In the genomic region with DNA sequence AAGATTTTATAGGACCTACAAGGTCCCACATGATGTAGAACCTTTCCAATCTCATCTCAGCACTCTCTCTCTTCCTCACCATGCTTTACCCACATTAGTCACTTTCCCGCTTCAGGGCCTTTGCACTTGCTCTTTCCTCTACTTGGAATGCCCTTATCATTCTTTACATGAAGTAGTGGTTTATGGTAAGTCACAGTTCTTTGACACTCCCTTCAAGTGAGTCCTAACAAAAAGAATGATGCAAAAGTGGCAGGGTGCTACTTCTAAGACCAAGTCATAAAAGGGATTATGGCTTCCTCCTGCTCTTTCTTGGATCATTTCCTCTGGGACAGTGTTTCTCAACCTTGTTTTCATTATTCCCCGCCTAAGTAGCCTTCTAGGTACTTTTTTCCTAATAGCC, we compare ENCODE assay signal across 24 cellular contexts. TPM values are rescaled to one million over a fixed set of nuclear protein-coding genes. Genes with fewer than 3 reads are reported as not detected.
A peak's percentile ranks its signal among the peaks of the same experiment; 100 is the strongest.
DNase-seq lines count a peak whose midpoint lies in the region; ATAC-seq and TF ChIP-seq lines count a peak whose summit lies in the region.
"Had no signal": no experiment of that assay in that cellular context is flagged by ENCODE, and none has a peak within 500 bp of the region (broad histone marks: within the 10 kb centered on the region; RNA-seq: fewer than 3 reads in every experiment).

No MANE protein-coding gene starts in this region.

- ATAC-seq in IMR-90 (ENCODE audit: low read depth): no peak
- ATAC-seq: HCT116 had no signal

- H2AK5ac ChIP-seq in IMR-90 (ENCODE audit: low read depth, low read length): no peak overlapping the region

- H3K79me1 ChIP-seq in IMR-90 (ENCODE audit: low read depth in 1 of 2, low read length in 2 of 2): peaks cover 30 to 49% of the 10 kb centered on the region in 2 experiments

- no peak overlapping the region for H3K14ac ChIP-seq in IMR-90 (replicated peaks; ENCODE audit: low read depth, low read length)

- dilution Hi-C loops in IMR-90 (cut with HindIII; ENCODE audit: low sequenced_read_pairs, unreplicated experiment): no loop called here

- no peak for TF ChIP-seq CTCF in IMR-90 (conservative IDR thresholded peaks at IDR 0.05; ENCODE audit: low read depth, low read length)
- no peak for TF ChIP-seq CTCF in brain microvascular endothelial cell (IDR thresholded peaks at IDR 0.05; ENCODE audit: low read depth, low read length, missing control alignments)
- no peak for TF ChIP-seq CTCF in fibroblast of villous mesenchyme (IDR thresholded peaks at IDR 0.05; ENCODE audit: insufficient read depth, low read depth, low read length)
- TF ChIP-seq CTCF in BE2C (IDR thresholded peaks at IDR 0.05; ENCODE audit: low read depth, low read length): no peak
- TF ChIP-seq CTCF in sigmoid colon (IDR thresholded peaks at IDR 0.05): no peak
- no peak for TF ChIP-seq CTCF in left ventricle myocardium inferior (IDR thresholded peaks at IDR 0.05; ENCODE audit: borderline replicate concordance)

- H3K4me1 ChIP-seq in IMR-90 (ENCODE audit: control insufficient read depth, insufficient read depth, low read length) (no peaks in the 10 kb centered on the region), BE2C (no peaks in the 10 kb centered on the region), sigmoid colon (peaks cover 0 to 32% (median 18%) of the 10 kb centered on the region in 4 donors), left ventricle myocardium inferior (peaks cover 27% of the 10 kb centered on the region)

- H3K9me3 ChIP-seq in IMR-90 (ENCODE audit: control insufficient read depth, insufficient read depth, low read length) (no peaks in the 10 kb centered on the region; the same call in 1 of the 2 replicates), BE2C (no peaks in the 10 kb centered on the region), sigmoid colon (no peaks in the 10 kb centered on the region), left ventricle myocardium inferior (replicated peaks) (no peaks in the 10 kb centered on the region)
- H3K9me3 ChIP-seq: esophagus squamous epithelium, SK-N-SH had no signal

- no TSS peak for BruUV-seq in IMR-90 (replicated peaks; lab: Mats Ljungman, UMichigan)

- H3K23ac ChIP-seq in IMR-90 (ENCODE audit: low read depth, low read length): no peak overlapping the region

- TF ChIP-seq EP300 in sigmoid colon (IDR thresholded peaks at IDR 0.05): no peak

- DNase-seq in Daoy (ENCODE audit: low read depth) (peak; percentile 37), IMR-90 (peak; percentile 18), brain microvascular endothelial cell (peak; percentile 6), fibroblast of villous mesenchyme (ENCODE audit: low read depth) (peak; percentile 36), BE2C (no peak), SW480 (ENCODE audit: low spot score) (no peak), sigmoid colon (no peak), left ventricle myocardium inferior (no peak)
- DNase-seq: activated B cell treated with CpG ODN at 0.5 μM for 24 hours; activated CD4-positive, alpha-beta memory T cell treated with anti-CD3 and anti-CD28 coated beads for 36 hours; activated CD8-positive, alpha-beta memory T cell treated with anti-CD3 and anti-CD28 coated beads, Interleukin-2, amount 50 U/mL, for 48 hours; activated effector memory CD4-positive, alpha-beta T cell treated with anti-CD3 and anti-CD28 coated beads, Interleukin-2, amount 50 U/mL, for 16 hours; EL; esophagus squamous epithelium; glutamatergic neuron; mammary epithelial cell; NCI-H1092 treated with DMSO at 0.1 percent for 48 hours; NCI-H1930; NCI-H2227 treated with DMSO at 0.1 percent for 48 hours; SK-N-SH; stimulated activated CD4-positive, alpha-beta T cell treated with anti-CD3 and anti-CD28 coated beads, Interleukin-1b, Interleukin-23, amount 100 ng/mL, for 48 hours had no signal

- H2BK15ac ChIP-seq in IMR-90 (ENCODE audit: low read depth, low read length): no peak overlapping the region

- H3K4ac ChIP-seq in IMR-90 (ENCODE audit: low read depth, low read length): no peak overlapping the region

- H2AFZ ChIP-seq in IMR-90 (replicated peaks; ENCODE audit: low read length, poor library complexity): no peak overlapping the region

- TF ChIP-seq POLR2A in IMR-90 (IDR thresholded peaks at IDR 0.05; ENCODE audit: low read depth, low read length) (no peak), sigmoid colon (IDR thresholded peaks at IDR 0.05) (no peak)

- H2AK9ac ChIP-seq in IMR-90 (replicated peaks; ENCODE audit: low read depth, low read length, poor library complexity): no peak overlapping the region

- in situ Hi-C loops in IMR-90 (cut with MboI; ENCODE audit: low sequenced_read_pairs) (loop anchor here (25.0 kb wide), 1 partner anchor 256 kb away; no protein-coding TSS in a partner anchor), brain microvascular endothelial cell (cut with HindIII; ENCODE audit: low pct_ligation_motif_present, low sequenced_read_pairs) (no loop called here)

- H3K9ac ChIP-seq in IMR-90 (ENCODE audit: low read depth, low read length): no peak overlapping the region
- H3K9ac ChIP-seq: BLaER1 treated with 17β-estradiol and CSF1 and Interleukin-3, amounts not matched to agents 10 nM and 100 nM; SK-N-SH had no signal

- no peak overlapping the region for H2BK20ac ChIP-seq in IMR-90 (ENCODE audit: low read depth, low read length)

- H4K5ac ChIP-seq in IMR-90 (ENCODE audit: low read depth, low read length): no peak overlapping the region

- no peak overlapping the region for H4K8ac ChIP-seq in IMR-90 (ENCODE audit: low read depth in 2 of 2, low read length in 2 of 2)

- no peak overlapping the region for H3K18ac ChIP-seq in IMR-90 (ENCODE audit: low read depth, low read length)

- H3K27me3 ChIP-seq in IMR-90 (ENCODE audit: control insufficient read depth, insufficient read depth, low read length): no peaks in the 10 kb centered on the region
- H3K27me3 ChIP-seq in brain microvascular endothelial cell (replicated peaks): no peaks in the 10 kb centered on the region
- no peaks in the 10 kb centered on the region for H3K27me3 ChIP-seq in BE2C
- no peaks in the 10 kb centered on the region for H3K27me3 ChIP-seq in sigmoid colon
- no peaks in the 10 kb centered on the region for H3K27me3 ChIP-seq in left ventricle myocardium inferior (ENCODE audit: low read depth)
- H3K27me3 ChIP-seq: BLaER1 treated with 17β-estradiol and CSF1 and Interleukin-3, amounts not matched to agents 10 nM and 100 nM; esophagus squamous epithelium had no signal

- H3K56ac ChIP-seq in IMR-90 (ENCODE audit: extremely low read depth, insufficient read depth, low read length): no peak overlapping the region

- no peak overlapping the region for H3K4me2 ChIP-seq in IMR-90 (ENCODE audit: low read depth, low read length)
- H3K4me2 ChIP-seq: BLaER1 treated with 17β-estradiol and CSF1 and Interleukin-3, amounts not matched to agents 10 nM and 100 nM; SK-N-SH had no signal

- CTCF ChIA-PET in IMR-90 (lab: Yijun Ruan, JAX): no interaction called here

- no peak overlapping the region for H2BK5ac ChIP-seq in IMR-90 (ENCODE audit: low read depth, low read length, poor library complexity, severe bottlenecking)

- H3K36me3 ChIP-seq in IMR-90 (ENCODE audit: control insufficient read depth, insufficient read depth, low read length): peaks cover 3% of the 10 kb centered on the region
- peaks cover 7% of the 10 kb centered on the region for H3K36me3 ChIP-seq in brain microvascular endothelial cell (replicated peaks)
- no peaks in the 10 kb centered on the region for H3K36me3 ChIP-seq in BE2C
- H3K36me3 ChIP-seq in sigmoid colon: peaks cover 0 to 26% (median 5%) of the 10 kb centered on the region in 4 donors
- H3K36me3 ChIP-seq in left ventricle myocardium inferior: peaks cover 30% of the 10 kb centered on the region

- no CpG with 5 or more reads among the region's 2 CpGs for WGBS in IMR-90 (ENCODE audit: extremely low coverage in 2 of 2, insufficient read length in 1 of 2), 2 experiments
- WGBS in sigmoid colon, 2 donors: 33 to 87% methylated on average over 2 of the region's 2 CpGs

- no peaks in the 10 kb centered on the region; the same call in 1 of the 2 replicates for H4K20me1 ChIP-seq in IMR-90 (ENCODE audit: insufficient read depth, low read length)

- H3K4me3 ChIP-seq in IMR-90 (ENCODE audit: insufficient read depth, low read depth, low read length) (no peak overlapping the region), brain microvascular endothelial cell (ENCODE audit: low read depth, low read length) (no peak overlapping the region), fibroblast of villous mesenchyme (ENCODE audit: low read depth, low read length) (no peak overlapping the region), BE2C (ENCODE audit: low read depth, low read length) (no peak overlapping the region), sigmoid colon (no peak overlapping the region), left ventricle myocardium inferior (no peak overlapping the region)
- H3K4me3 ChIP-seq: BLaER1 treated with 17β-estradiol and CSF1 and Interleukin-3, amounts not matched to agents 10 nM and 100 nM; esophagus squamous epithelium; skin epidermis had no signal

- intact Hi-C loops in IMR-90 (cut with micrococcal nuclease) (loop anchor here (10.0 kb wide), 1 partner anchor 1932 kb away; a partner anchor contains a TSS), sigmoid colon (cut with DNase I) (no loop called here), left ventricle myocardium inferior (cut with micrococcal nuclease) (no loop called here)

- POLR2A ChIA-PET in IMR-90 (lab: Charles Lee; ENCODE audit: unreplicated experiment): no interaction called here

- H2BK120ac ChIP-seq in IMR-90 (ENCODE audit: low read depth, low read length): no peak overlapping the region

- no peak overlapping the region for H3K27ac ChIP-seq in IMR-90 (ENCODE audit: insufficient read depth, low read length)
- no peak overlapping the region for H3K27ac ChIP-seq in brain microvascular endothelial cell
- H3K27ac ChIP-seq in sigmoid colon: no peak overlapping the region
- H3K27ac ChIP-seq in left ventricle myocardium inferior (replicated peaks): no peak overlapping the region
- H3K27ac ChIP-seq: BLaER1 treated with 17β-estradiol and CSF1 and Interleukin-3, amounts not matched to agents 10 nM and 100 nM; esophagus squamous epithelium; skin epidermis had no signal

- no peak overlapping the region for H4K91ac ChIP-seq in IMR-90 (ENCODE audit: insufficient read depth, low read depth, low read length)

- 0 out of 2 replicates have a peak, but pooled peaks cover 3% of the 10 kb centered on the region for H3K9me1 ChIP-seq in IMR-90 (ENCODE audit: insufficient read depth, low read length)

- no peak for TF ChIP-seq RAD21 in IMR-90 (IDR thresholded peaks at IDR 0.05; ENCODE audit: low read length)

RNA-seq across cellular contexts. Expression of a gene that starts 13.1 kb away (rescaled TPM):
- total RNA-seq in Daoy (2014; rRNA removed; shearing (Covaris generic)): 130 and 135 TPM in 2 replicates
- total RNA-seq in IMR-90 (2012; rRNA removed) (59.3 and 89.7 TPM in 2 replicates), fibroblast of villous mesenchyme (80.5 and 175 TPM in 2 replicates), sigmoid colon (100 to 1,000 TPM; 142 to 200 (median 160) TPM), left ventricle myocardium inferior (74.5 TPM)
- polyA plus RNA-seq in IMR-90 (2012; rRNA removed) (33.7 and 38.7 TPM in 2 replicates), sigmoid colon (100 to 1,000 TPM in 1 of 3 donors, 10 to 100 TPM in 2; 77.2 to 169 (median 78.7) TPM)
- polyA plus RNA-seq in IMR-90 (2012; cell fraction: cytosol; rRNA removed): 79.5 and 106 TPM in 2 replicates
- 12.2 and 34.5 TPM in 2 replicates for polyA plus RNA-seq in IMR-90 (2012; cell fraction: nucleus; rRNA removed; ENCODE audit: low replicate concordance)
- 34.8 TPM for polyA plus RNA-seq in BE2C (2012; ENCODE audit: insufficient read depth, insufficient read length, low read depth)

RNA-seq across cellular contexts. Expression of a gene that starts 26.1 kb away (rescaled TPM):
- 17.0 and 36.6 TPM in 2 replicates for total RNA-seq in Daoy (2014; rRNA removed; shearing (Covaris generic))
- total RNA-seq in IMR-90 (2012; rRNA removed) (2.7 and 9.2 TPM in 2 replicates), fibroblast of villous mesenchyme (3.9 and 5.6 TPM in 2 replicates), sigmoid colon (10 to 100 TPM in 1 of 4 donors, 1 to 10 TPM in 3; 5.0 to 10.3 (median 6.7) TPM), left ventricle myocardium inferior (22.1 TPM)
- polyA plus RNA-seq in IMR-90 (2012; rRNA removed) (13.0 and 17.0 TPM in 2 replicates), sigmoid colon (10 to 100 TPM; 27.2 to 30.6 (median 27.5) TPM)
- polyA plus RNA-seq in IMR-90 (2012; cell fraction: cytosol; rRNA removed): 0.54 and 0.95 TPM in 2 replicates
- polyA plus RNA-seq in IMR-90 (2012; cell fraction: nucleus; rRNA removed; ENCODE audit: low replicate concordance): 0.14 and 2.2 TPM in 2 replicates
- polyA plus RNA-seq in BE2C (2012; ENCODE audit: insufficient read depth, insufficient read length, low read depth): 26.7 TPM

RNA-seq across cellular contexts. Expression of a gene that starts 32.4 kb away (rescaled TPM):
- 0.09 and 0.17 TPM in 2 replicates for total RNA-seq in Daoy (2014; rRNA removed; shearing (Covaris generic))
- total RNA-seq in IMR-90 (2012; rRNA removed) (0.72 and 1.1 TPM in 2 replicates), fibroblast of villous mesenchyme (2.6 and 3.0 TPM in 2 replicates), sigmoid colon (10 to 100 TPM in 3 of 4 donors, 1 to 10 TPM in 1; 9.4 to 17.1 (median 15.5) TPM), left ventricle myocardium inferior (4.8 TPM)
- polyA plus RNA-seq in IMR-90 (2012; rRNA removed) (0.34 and 0.53 TPM in 2 replicates), sigmoid colon (1 to 10 TPM; 1.4 to 4.4 (median 1.8) TPM)
- 0.05 and 0.07 TPM in 2 replicates for polyA plus RNA-seq in IMR-90 (2012; cell fraction: cytosol; rRNA removed)
- 0.13 and 1.0 TPM in 2 replicates for polyA plus RNA-seq in IMR-90 (2012; cell fraction: nucleus; rRNA removed; ENCODE audit: low replicate concordance)
- not detected for polyA plus RNA-seq in BE2C (2012; ENCODE audit: insufficient read depth, insufficient read length, low read depth)
- polyA plus RNA-seq: SK-N-SH had no signal

Comparison
In these comparisons a context has a peak if more than half of its experiments do, and no peak if none do; other contexts are left out.
1. DNase-seq: peak in Daoy (single experiment), IMR-90 (single experiment), brain microvascular endothelial cell (single experiment) and fibroblast of villous mesenchyme (single experiment); none in BE2C (single experiment), SW480 (single experiment), sigmoid colon (single experiment) and left ventricle myocardium inferior (single experiment).